In the genomic region with DNA sequence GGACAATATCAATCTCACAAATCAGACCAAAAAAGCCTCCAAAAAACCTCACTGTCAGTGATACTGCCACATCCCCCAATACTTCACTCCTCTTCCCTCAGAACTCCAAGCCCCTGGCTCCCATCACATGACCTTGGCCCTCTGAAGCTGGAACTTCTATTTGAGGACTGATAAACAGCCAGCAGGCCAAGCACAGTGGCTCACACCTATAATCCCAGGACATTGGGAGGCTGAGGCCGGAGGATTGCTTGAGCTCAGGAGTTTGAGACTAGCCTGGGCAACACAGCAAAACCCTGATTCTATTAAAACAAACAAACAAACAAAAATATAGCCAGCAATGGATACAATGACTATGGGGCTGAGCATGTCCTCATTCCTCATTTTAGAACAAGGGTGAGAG, we compare ENCODE assay signal across 11 cellular contexts.
"Had no signal": no experiment of that assay in that cellular context is flagged by ENCODE, and none has a peak within 500 bp of the region (broad histone marks: within the 10 kb centered on the region; RNA-seq: fewer than 3 reads in every experiment).

No MANE protein-coding gene starts in this region.

- ATAC-seq: stimulated activated memory B cell treated with anti-CD40 and anti-IgM and Interleukin-4, amounts not matched to agents 10 μg/mL and 1 μg/mL and 100 μg/mL, for 72 hours had no signal

- H3K36me3 Mint-ChIP-seq: immature natural killer cell had no signal

- H3K36me3 ChIP-seq: brain microvascular endothelial cell, thyroid gland had no signal

- DNase-seq: activated CD4-positive, alpha-beta T cell treated with anti-CD3 and anti-CD28 coated beads, Interleukin-2, amount 50 U/mL, for 4 hours; activated CD4-positive, CD25-positive, alpha-beta regulatory T cell treated with anti-CD3 and anti-CD28 coated beads, Interleukin-2, amount 50 U/mL, for 72 hours; activated T-cell treated with anti-CD3 and anti-CD28 coated beads, Interleukin-2, amount 50 U/mL, for 4 hours; brain microvascular endothelial cell; cortex of kidney; immature natural killer cell; thyroid gland had no signal

- H3K4me3 Mint-ChIP-seq: stimulated activated memory B cell treated with anti-CD40 and anti-IgM and Interleukin-4, amounts not matched to agents 10 μg/mL and 1 μg/mL and 100 μg/mL, for 72 hours had no signal

- H3K27ac ChIP-seq: brain microvascular endothelial cell, foreskin keratinocyte, thyroid gland had no signal

- H3K4me3 ChIP-seq: lung, thyroid gland had no signal

- H3K9me3 ChIP-seq: thyroid gland had no signal

- H3K9me3 Mint-ChIP-seq: activated T-cell treated with anti-CD3 and anti-CD28 coated beads, Interleukin-2, amount 50 U/mL, for 4 hours; immature natural killer cell; stimulated activated memory B cell treated with anti-CD40 and anti-IgM and Interleukin-4, amounts not matched to agents 10 μg/mL and 1 μg/mL and 100 μg/mL, for 72 hours had no signal

- H3K27me3 ChIP-seq: brain microvascular endothelial cell, foreskin keratinocyte, thyroid gland had no signal

- H3K27me3 Mint-ChIP-seq: activated naive CD8-positive, alpha-beta T cell; stimulated activated memory B cell treated with anti-CD40 and anti-IgM and Interleukin-4, amounts not matched to agents 10 μg/mL and 1 μg/mL and 100 μg/mL, for 72 hours had no signal

- H3K27ac Mint-ChIP-seq: activated naive CD8-positive, alpha-beta T cell; stimulated activated memory B cell treated with anti-CD40 and anti-IgM and Interleukin-4, amounts not matched to agents 10 μg/mL and 1 μg/mL and 100 μg/mL, for 72 hours had no signal
